ENCODE assay signal across 1 cellular context in the genomic region with DNA sequence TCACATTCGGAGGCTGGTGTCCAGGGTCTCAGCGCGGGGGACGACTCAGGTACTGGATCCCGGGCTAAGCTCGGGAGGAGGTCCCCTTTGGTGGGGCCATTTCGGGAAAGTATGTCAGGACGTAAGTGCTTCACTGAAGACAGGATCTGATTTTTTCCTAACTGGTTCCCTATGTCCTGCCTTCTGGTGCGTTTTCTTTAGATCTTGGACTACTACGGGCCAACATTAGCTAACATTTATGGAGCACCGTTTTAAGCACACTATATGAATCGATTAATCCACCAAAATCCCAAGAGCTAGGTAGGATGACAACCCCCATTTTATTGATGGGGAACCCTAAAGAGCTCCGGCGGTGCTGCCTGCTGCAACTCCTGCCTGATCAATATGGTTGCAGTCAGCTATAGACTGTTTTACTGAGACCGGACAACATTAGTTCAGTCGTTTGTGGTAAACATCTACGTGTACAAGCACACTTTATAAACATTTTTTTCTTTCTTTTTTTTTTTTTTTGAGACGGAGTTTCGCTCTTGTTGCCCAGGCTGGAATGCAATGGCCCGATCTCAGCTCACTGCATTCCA.
A peak's percentile ranks its signal among the peaks of the same experiment; 100 is the strongest.
TF ChIP-seq lines count a peak whose summit lies in the region.

No MANE protein-coding gene starts in this region.

TF ChIP-seq in HepG2, 621 proteins besides CTCF, POLR2A, EP300 and RAD21 (continues in another document):
- peak; percentile 9 for TF ChIP-seq IKZF4 (CRISPR knock-in tag; IDR thresholded peaks at IDR 0.05; ENCODE audit: borderline replicate concordance, low read depth, not compliant biosample characterization)
- no peak for TF ChIP-seq ZNF552 (CRISPR knock-in tag; IDR thresholded peaks at IDR 0.05; ENCODE audit: borderline replicate concordance)
- TF ChIP-seq ZNF367 (CRISPR knock-in tag; IDR thresholded peaks at IDR 0.05; ENCODE audit: borderline replicate concordance): peak; percentile 60; the same call in 1 of the 2 replicates
- 0 out of 2 replicates have a peak, but pooled peaks have one; percentile 15 for TF ChIP-seq ZMAT3 (CRISPR knock-in tag; conservative IDR thresholded peaks at IDR 0.05)
- TF ChIP-seq, protein P1, sequence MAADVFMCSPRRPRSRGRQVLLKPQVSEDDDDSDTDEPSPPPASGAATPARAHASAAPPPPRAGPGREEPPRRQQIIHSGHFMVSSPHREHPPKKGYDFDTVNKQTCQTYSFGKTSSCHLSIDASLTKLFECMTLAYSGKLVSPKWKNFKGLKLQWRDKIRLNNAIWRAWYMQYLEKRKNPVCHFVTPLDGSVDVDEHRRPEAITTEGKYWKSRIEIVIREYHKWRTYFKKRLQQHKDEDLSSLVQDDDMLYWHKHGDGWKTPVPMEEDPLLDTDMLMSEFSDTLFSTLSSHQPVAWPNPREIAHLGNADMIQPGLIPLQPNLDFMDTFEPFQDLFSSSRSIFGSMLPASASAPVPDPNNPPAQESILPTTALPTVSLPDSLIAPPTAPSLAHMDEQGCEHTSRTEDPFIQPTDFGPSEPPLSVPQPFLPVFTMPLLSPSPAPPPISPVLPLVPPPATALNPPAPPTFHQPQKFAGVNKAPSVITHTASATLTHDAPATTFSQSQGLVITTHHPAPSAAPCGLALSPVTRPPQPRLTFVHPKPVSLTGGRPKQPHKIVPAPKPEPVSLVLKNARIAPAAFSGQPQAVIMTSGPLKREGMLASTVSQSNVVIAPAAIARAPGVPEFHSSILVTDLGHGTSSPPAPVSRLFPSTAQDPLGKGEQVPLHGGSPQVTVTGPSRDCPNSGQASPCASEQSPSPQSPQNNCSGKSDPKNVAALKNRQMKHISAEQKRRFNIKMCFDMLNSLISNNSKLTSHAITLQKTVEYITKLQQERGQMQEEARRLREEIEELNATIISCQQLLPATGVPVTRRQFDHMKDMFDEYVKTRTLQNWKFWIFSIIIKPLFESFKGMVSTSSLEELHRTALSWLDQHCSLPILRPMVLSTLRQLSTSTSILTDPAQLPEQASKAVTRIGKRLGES (CRISPR knock-in tag; IDR thresholded peaks at IDR 0.05; ENCODE audit: borderline replicate concordance): 0 out of 2 replicates have a peak, but pooled peaks have one; percentile 78
- 0 out of 2 replicates have a peak, but pooled peaks have one; percentile 8 for TF ChIP-seq ARHGAP35 (CRISPR knock-in tag; IDR thresholded peaks at IDR 0.05; ENCODE audit: borderline replicate concordance)
- TF ChIP-seq ZNF687 (CRISPR knock-in tag; IDR thresholded peaks at IDR 0.05): peak; percentile 77
- TF ChIP-seq PHF21A (CRISPR knock-in tag; IDR thresholded peaks at IDR 0.05): peak; percentile 36; the same call in 1 of the 2 replicates
- TF ChIP-seq ZNF839 (CRISPR knock-in tag; IDR thresholded peaks at IDR 0.05; ENCODE audit: borderline replicate concordance): 0 out of 2 replicates have a peak, but pooled peaks have one; percentile 13
- TF ChIP-seq, protein P2, sequence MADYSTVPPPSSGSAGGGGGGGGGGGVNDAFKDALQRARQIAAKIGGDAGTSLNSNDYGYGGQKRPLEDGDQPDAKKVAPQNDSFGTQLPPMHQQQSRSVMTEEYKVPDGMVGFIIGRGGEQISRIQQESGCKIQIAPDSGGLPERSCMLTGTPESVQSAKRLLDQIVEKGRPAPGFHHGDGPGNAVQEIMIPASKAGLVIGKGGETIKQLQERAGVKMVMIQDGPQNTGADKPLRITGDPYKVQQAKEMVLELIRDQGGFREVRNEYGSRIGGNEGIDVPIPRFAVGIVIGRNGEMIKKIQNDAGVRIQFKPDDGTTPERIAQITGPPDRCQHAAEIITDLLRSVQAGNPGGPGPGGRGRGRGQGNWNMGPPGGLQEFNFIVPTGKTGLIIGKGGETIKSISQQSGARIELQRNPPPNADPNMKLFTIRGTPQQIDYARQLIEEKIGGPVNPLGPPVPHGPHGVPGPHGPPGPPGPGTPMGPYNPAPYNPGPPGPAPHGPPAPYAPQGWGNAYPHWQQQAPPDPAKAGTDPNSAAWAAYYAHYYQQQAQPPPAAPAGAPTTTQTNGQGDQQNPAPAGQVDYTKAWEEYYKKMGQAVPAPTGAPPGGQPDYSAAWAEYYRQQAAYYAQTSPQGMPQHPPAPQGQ (CRISPR knock-in tag; IDR thresholded peaks at IDR 0.05; ENCODE audit: borderline replicate concordance): 0 out of 2 replicates have a peak, but pooled peaks have one; percentile 3
- no peak for TF ChIP-seq SMAD3 (CRISPR knock-in tag; IDR thresholded peaks at IDR 0.05)
- TF ChIP-seq ZNF441 (CRISPR knock-in tag; IDR thresholded peaks at IDR 0.05; ENCODE audit: borderline replicate concordance): peak; percentile 54; the same call in 1 of the 2 replicates
- TF ChIP-seq ZFP91 (CRISPR knock-in tag; IDR thresholded peaks at IDR 0.05; ENCODE audit: borderline replicate concordance): peak; percentile 11; the same call in 1 of the 2 replicates
- TF ChIP-seq NFATC3 (CRISPR knock-in tag; IDR thresholded peaks at IDR 0.05): 0 out of 2 replicates have a peak, but pooled peaks have one; percentile 8
- 0 out of 2 replicates have a peak, but pooled peaks have one; percentile 6 for TF ChIP-seq ZNF468 (CRISPR knock-in tag; IDR thresholded peaks at IDR 0.05)
- TF ChIP-seq EED (CRISPR knock-in tag; IDR thresholded peaks at IDR 0.05): 0 out of 2 replicates have a peak, but pooled peaks have one; percentile 16
- peak; percentile 68; the same call in 1 of the 2 replicates for TF ChIP-seq YEATS4 (CRISPR knock-in tag; IDR thresholded peaks at IDR 0.05; ENCODE audit: borderline replicate concordance)
- TF ChIP-seq, protein P3, sequence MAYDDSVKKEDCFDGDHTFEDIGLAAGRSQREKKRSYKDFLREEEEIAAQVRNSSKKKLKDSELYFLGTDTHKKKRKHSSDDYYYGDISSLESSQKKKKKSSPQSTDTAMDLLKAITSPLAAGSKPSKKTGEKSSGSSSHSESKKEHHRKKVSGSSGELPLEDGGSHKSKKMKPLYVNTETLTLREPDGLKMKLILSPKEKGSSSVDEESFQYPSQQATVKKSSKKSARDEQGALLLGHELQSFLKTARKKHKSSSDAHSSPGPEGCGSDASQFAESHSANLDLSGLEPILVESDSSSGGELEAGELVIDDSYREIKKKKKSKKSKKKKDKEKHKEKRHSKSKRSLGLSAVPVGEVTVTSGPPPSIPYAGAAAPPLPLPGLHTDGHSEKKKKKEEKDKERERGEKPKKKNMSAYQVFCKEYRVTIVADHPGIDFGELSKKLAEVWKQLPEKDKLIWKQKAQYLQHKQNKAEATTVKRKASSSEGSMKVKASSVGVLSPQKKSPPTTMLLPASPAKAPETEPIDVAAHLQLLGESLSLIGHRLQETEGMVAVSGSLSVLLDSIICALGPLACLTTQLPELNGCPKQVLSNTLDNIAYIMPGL (CRISPR knock-in tag; IDR thresholded peaks at IDR 0.05; ENCODE audit: borderline replicate concordance in 1 of 2, low read depth in 1 of 2): 0 out of 4 replicates have a peak, but pooled peaks of 1 of the 2 experiments have one; percentile 12
- TF ChIP-seq YEATS2 (CRISPR knock-in tag; IDR thresholded peaks at IDR 0.05; ENCODE audit: borderline replicate concordance): no peak
- TF ChIP-seq, protein P4, sequence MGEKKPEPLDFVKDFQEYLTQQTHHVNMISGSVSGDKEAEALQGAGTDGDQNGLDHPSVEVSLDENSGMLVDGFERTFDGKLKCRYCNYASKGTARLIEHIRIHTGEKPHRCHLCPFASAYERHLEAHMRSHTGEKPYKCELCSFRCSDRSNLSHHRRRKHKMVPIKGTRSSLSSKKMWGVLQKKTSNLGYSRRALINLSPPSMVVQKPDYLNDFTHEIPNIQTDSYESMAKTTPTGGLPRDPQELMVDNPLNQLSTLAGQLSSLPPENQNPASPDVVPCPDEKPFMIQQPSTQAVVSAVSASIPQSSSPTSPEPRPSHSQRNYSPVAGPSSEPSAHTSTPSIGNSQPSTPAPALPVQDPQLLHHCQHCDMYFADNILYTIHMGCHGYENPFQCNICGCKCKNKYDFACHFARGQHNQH (CRISPR knock-in tag; IDR thresholded peaks at IDR 0.05): no peak
- TF ChIP-seq, protein P5, sequence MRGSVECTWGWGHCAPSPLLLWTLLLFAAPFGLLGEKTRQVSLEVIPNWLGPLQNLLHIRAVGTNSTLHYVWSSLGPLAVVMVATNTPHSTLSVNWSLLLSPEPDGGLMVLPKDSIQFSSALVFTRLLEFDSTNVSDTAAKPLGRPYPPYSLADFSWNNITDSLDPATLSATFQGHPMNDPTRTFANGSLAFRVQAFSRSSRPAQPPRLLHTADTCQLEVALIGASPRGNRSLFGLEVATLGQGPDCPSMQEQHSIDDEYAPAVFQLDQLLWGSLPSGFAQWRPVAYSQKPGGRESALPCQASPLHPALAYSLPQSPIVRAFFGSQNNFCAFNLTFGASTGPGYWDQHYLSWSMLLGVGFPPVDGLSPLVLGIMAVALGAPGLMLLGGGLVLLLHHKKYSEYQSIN (CRISPR knock-in tag; IDR thresholded peaks at IDR 0.05; ENCODE audit: borderline replicate concordance): 0 out of 2 replicates have a peak, but pooled peaks have one; percentile 16
- TF ChIP-seq NR2F2 (IDR thresholded peaks at IDR 0.05; ENCODE audit: borderline replicate concordance, low read depth): 0 out of 2 replicates have a peak, but pooled peaks have one; percentile 44
- peak; percentile 45; the same call in 1 of the 2 replicates for TF ChIP-seq ZNF747 (CRISPR knock-in tag; IDR thresholded peaks at IDR 0.05; ENCODE audit: borderline replicate concordance)
- TF ChIP-seq, protein P6, sequence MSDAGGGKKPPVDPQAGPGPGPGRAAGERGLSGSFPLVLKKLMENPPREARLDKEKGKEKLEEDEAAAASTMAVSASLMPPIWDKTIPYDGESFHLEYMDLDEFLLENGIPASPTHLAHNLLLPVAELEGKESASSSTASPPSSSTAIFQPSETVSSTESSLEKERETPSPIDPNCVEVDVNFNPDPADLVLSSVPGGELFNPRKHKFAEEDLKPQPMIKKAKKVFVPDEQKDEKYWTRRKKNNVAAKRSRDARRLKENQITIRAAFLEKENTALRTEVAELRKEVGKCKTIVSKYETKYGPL (CRISPR knock-in tag; IDR thresholded peaks at IDR 0.05): 0 out of 2 replicates have a peak, but pooled peaks have one; percentile 28
- peak; percentile 2; the same call in 1 of the 2 replicates for TF ChIP-seq MEF2D (CRISPR knock-in tag; IDR thresholded peaks at IDR 0.05)
- TF ChIP-seq HIVEP1 (CRISPR knock-in tag; IDR thresholded peaks at IDR 0.05): 0 out of 2 replicates have a peak, but pooled peaks have one; percentile 8
- 0 out of 2 replicates have a peak, but pooled peaks have one; percentile 7 for TF ChIP-seq ZNF761 (CRISPR knock-in tag; conservative IDR thresholded peaks at IDR 0.05)
- 0 out of 2 replicates have a peak, but pooled peaks have one; percentile 7 for TF ChIP-seq ZNF878 (CRISPR knock-in tag; IDR thresholded peaks at IDR 0.05)
- TF ChIP-seq, protein P7, sequence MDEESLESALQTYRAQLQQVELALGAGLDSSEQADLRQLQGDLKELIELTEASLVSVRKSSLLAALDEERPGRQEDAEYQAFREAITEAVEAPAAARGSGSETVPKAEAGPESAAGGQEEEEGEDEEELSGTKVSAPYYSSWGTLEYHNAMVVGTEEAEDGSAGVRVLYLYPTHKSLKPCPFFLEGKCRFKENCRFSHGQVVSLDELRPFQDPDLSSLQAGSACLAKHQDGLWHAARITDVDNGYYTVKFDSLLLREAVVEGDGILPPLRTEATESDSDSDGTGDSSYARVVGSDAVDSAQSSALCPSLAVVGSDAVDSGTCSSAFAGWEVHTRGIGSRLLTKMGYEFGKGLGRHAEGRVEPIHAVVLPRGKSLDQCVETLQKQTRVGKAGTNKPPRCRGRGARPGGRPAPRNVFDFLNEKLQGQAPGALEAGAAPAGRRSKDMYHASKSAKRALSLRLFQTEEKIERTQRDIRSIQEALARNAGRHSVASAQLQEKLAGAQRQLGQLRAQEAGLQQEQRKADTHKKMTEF (CRISPR knock-in tag; IDR thresholded peaks at IDR 0.05): no peak
